Comparison of ENCODE assay signal across 28 cellular contexts in the genomic region with DNA sequence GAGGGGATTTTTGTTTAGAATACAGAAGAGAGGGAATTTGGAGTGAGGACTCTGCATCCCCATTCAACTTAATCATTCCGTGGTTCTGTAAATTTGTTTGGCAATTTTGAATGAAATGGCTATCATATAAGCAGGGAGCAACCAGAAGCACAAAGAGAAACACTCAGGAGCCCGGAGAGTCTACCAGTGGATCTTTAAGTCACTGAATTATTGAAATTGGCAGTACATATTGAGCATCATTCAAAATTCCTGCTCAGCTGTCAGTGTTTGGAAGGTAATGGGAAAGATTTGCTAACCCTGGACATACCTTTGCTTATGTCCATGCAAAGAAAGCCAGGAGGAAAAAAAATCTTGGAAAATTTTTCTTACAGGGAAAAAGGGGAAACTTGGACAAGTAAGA.
"Had no signal": no experiment of that assay in that cellular context is flagged by ENCODE, and none has a peak within 500 bp of the region (broad histone marks: within the 10 kb centered on the region; RNA-seq: fewer than 3 reads in every experiment).

No MANE protein-coding gene starts in this region.

- H3K27me3 ChIP-seq: adrenal gland, body of pancreas, esophagus squamous epithelium had no signal

- H3K27ac ChIP-seq: adrenal gland, body of pancreas, epithelial cell of prostate, esophagus squamous epithelium had no signal

- H3K4me3 ChIP-seq: adrenal gland, body of pancreas, esophagus squamous epithelium had no signal

- FAIRE-seq: colon, frontal cortex had no signal

- H3K4me1 ChIP-seq: adrenal gland, body of pancreas, esophagus squamous epithelium had no signal

- H3K9me3 ChIP-seq: adrenal gland, body of pancreas had no signal

- H3K36me3 ChIP-seq: adrenal gland, esophagus squamous epithelium had no signal

- ATAC-seq: activated CD4-positive, alpha-beta T cell treated with anti-CD3 and anti-CD28 coated beads for 36 hours; activated CD8-positive, alpha-beta memory T cell treated with anti-CD3 and anti-CD28 coated beads, Interleukin-2, amount 10 ng/mL, durations not matched to agents 7 days and 5 days; activated CD8-positive, alpha-beta T cell treated with anti-CD3 and anti-CD28 coated beads, Interleukin-2, amount 10 ng/mL, durations not matched to agents 7 days and 5 days; activated naive CD8-positive, alpha-beta T cell treated with anti-CD3 and anti-CD28 coated beads, Interleukin-2, amount 50 U/mL, for 24 hours; effector memory CD8-positive, alpha-beta T cell had no signal

- DNase-seq: activated CD4-positive, alpha-beta memory T cell treated with anti-CD3 and anti-CD28 coated beads for 36 hours; activated CD4-positive, alpha-beta T cell treated with anti-CD3 and anti-CD28 coated beads for 36 hours; activated CD4-positive, alpha-beta T cell treated with anti-CD3 and anti-CD28 coated beads, Interleukin-2, amount 10 ng/mL, durations not matched to agents 24 days and 14 days; activated CD4-positive, CD25-positive, alpha-beta regulatory T cell; activated CD4-positive, CD25-positive, alpha-beta regulatory T cell treated with anti-CD3 and anti-CD28 coated beads, Interleukin-2, amount 50 U/mL, for 72 hours; activated CD8-positive, alpha-beta memory T cell treated with anti-CD3 and anti-CD28 coated beads, Interleukin-2, amount 10 ng/mL, durations not matched to agents 7 days and 5 days; activated CD8-positive, alpha-beta memory T cell treated with anti-CD3 and anti-CD28 coated beads, Interleukin-2, amount 50 U/mL, for 4 hours; activated CD8-positive, alpha-beta T cell treated with anti-CD3 and anti-CD28 coated beads, Interleukin-2, amount 10 ng/mL, durations not matched to agents 7 days and 5 days; activated effector memory CD4-positive, alpha-beta T cell treated with anti-CD3 and anti-CD28 coated beads, Interleukin-2, amount 50 U/mL, for 16 hours; activated naive CD4-positive, alpha-beta T cell treated with anti-CD3 and anti-CD28 coated beads for 36 hours; activated naive CD8-positive, alpha-beta T cell treated with anti-CD3 and anti-CD28 coated beads for 36 hours; activated naive CD8-positive, alpha-beta T cell treated with anti-CD3 and anti-CD28 coated beads, Interleukin-2, amount 50 U/mL, for 24 hours; activated T-cell treated with anti-CD3 and anti-CD28 coated beads, Interleukin-2, amount 50 U/mL, for 1 hour; activated T-cell treated with anti-CD3 and anti-CD28 coated beads, Interleukin-2, amount 50 U/mL, for 48 hours; adrenal gland; amygdala; aorta; caudate nucleus; cortex of kidney; effector CD4-positive, alpha-beta T cell; effector memory CD8-positive, alpha-beta T cell; esophagus squamous epithelium; head of caudate nucleus; T-helper 2 cell had no signal
